In the genomic region with DNA sequence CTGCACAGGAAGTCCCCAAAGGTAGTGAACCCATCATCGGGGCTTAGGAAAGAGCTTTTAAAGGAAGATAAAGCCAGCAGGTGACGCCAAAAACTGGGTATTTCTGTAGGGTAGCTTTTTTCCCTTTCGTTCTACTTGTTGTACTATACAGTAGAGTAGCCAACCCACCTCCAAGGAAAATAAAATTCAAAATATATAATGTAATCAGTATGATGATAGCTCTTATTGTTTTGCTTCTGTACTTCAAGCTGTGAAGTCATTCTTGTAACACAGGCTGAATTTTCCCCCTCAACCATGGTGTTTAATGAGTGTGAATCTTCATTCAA, we compare ENCODE assay signal across 15 cellular contexts.
DNase-seq lines count a peak whose midpoint lies in the region; ATAC-seq, FAIRE-seq and TF ChIP-seq lines count a peak whose summit lies in the region.
"Had no signal": no experiment of that assay in that cellular context is flagged by ENCODE, and none has a peak within 500 bp of the region (broad histone marks: within the 10 kb centered on the region; RNA-seq: fewer than 3 reads in every experiment).

No MANE protein-coding gene starts in this region.

- H3K27me3 ChIP-seq in Loucy (ENCODE audit: insufficient read depth, low read length, poor library complexity, severe bottlenecking) (no peaks in the 10 kb centered on the region), astrocyte (ENCODE audit: insufficient read depth, low read length) (peaks cover 15% of the 10 kb centered on the region), small intestine (ENCODE audit: control insufficient read depth in 2 of 2, insufficient read depth in 2 of 2, low read length in 2 of 2) (no peaks in the 10 kb centered on the region)

- no peaks in the 10 kb centered on the region for H3K9me3 ChIP-seq in Loucy (ENCODE audit: insufficient read depth, low read depth, low read length)
- no peaks in the 10 kb centered on the region for H3K9me3 ChIP-seq in astrocyte (ENCODE audit: insufficient read depth, low read depth, low read length)
- no peaks in the 10 kb centered on the region for H3K9me3 ChIP-seq in small intestine (ENCODE audit: control insufficient read depth, low read depth)

- ATAC-seq in activated CD4-positive, alpha-beta T cell treated with anti-CD3 and anti-CD28 coated beads for 36 hours, result no peak

- no peaks in the 10 kb centered on the region for H3K9me3 Mint-ChIP-seq in activated CD4-positive, alpha-beta T cell treated with anti-CD3 and anti-CD28 coated beads for 36 hours (ENCODE audit: low read depth)
- no peaks in the 10 kb centered on the region for H3K9me3 Mint-ChIP-seq in astrocyte (ENCODE audit: unreplicated experiment)
- H3K9me3 Mint-ChIP-seq: H9, type B pancreatic cell had no signal

- TF ChIP-seq CTCF in Loucy (conservative IDR thresholded peaks at IDR 0.05; ENCODE audit: low read length) (peak; percentile 25; the same call in 1 of the 2 replicates), astrocyte (IDR thresholded peaks at IDR 0.05; ENCODE audit: insufficient read depth, low read depth, low read length) (no peak)

- CTCF ChIA-PET in activated CD4-positive, alpha-beta T cell treated with anti-CD3 and anti-CD28 coated beads for 36 hours (lab: Charles Lee), result interaction anchor here (0.7 to 4.7 kb wide), 9 partner anchors 14 to 560 kb away, joined by 3 to 30 read pairs (median 3); no protein-coding TSS in a partner anchor

- DNase-seq in activated CD4-positive, alpha-beta T cell treated with anti-CD3 and anti-CD28 coated beads for 36 hours, result no peak
- DNase-seq in activated CD4-positive, alpha-beta T cell treated with anti-CD3 and anti-CD28 coated beads, Interleukin-2, amount 50 U/mL, for 4 hours, result no peak
- DNase-seq in astrocyte (ENCODE audit: low read depth) (no peak), small intestine (no peak), foreskin melanocyte (no peak), nucleus accumbens (lab: John Stamatoyannopoulos, UW) (no peak), cortex of kidney (lab: John Stamatoyannopoulos, UW) (no peak)
- DNase-seq: DMS153, H9, NCI-H524 treated with DMSO at 0.1 percent for 48 hours, retina, SHP77 treated with DMSO at 0.1 percent for 48 hours had no signal

- H3K36me3 ChIP-seq in Loucy (ENCODE audit: insufficient read depth, low read length), result no peaks in the 10 kb centered on the region
- no peaks in the 10 kb centered on the region for H3K36me3 ChIP-seq in astrocyte (ENCODE audit: insufficient read depth, low read length)
- no peaks in the 10 kb centered on the region for H3K36me3 ChIP-seq in small intestine (ENCODE audit: control insufficient read depth in 2 of 2, insufficient read depth in 2 of 2, low read length in 2 of 2)

- 76 to 81% (median 76%) methylated on average over 3 of the region's 3 CpGs for WGBS in small intestine, 3 donors

- H3K9ac ChIP-seq in Loucy (ENCODE audit: low read depth, low read length, poor library complexity, severe bottlenecking), result peak overlapping the region; percentile 88
- H3K9ac ChIP-seq in astrocyte (ENCODE audit: low read length), result no peak overlapping the region

- H3K4me1 ChIP-seq in Loucy (ENCODE audit: insufficient read depth, low read length, poor library complexity, severe bottlenecking) (peaks cover 92% of the 10 kb centered on the region), astrocyte (ENCODE audit: insufficient read depth, low read length) (peaks cover 15% of the 10 kb centered on the region), small intestine (ENCODE audit: control insufficient read depth in 2 of 2, insufficient read depth in 1 of 2, low read depth in 1 of 2, low read length in 1 of 2) (peaks cover 0 to 2% of the 10 kb centered on the region in 2 donors)

- H2AFZ ChIP-seq in Loucy (ENCODE audit: low read length), result no peak overlapping the region
- H2AFZ ChIP-seq in astrocyte (ENCODE audit: low read depth, low read length), result no peak overlapping the region

- intact Hi-C loops in activated CD4-positive, alpha-beta T cell treated with anti-CD3 and anti-CD28 coated beads for 36 hours (cut with DNase I, micrococcal nuclease), result loop anchor here (5.0 to 10.0 kb wide), 4 partner anchors 179 to 619 kb away; a partner anchor contains a TSS

- no peaks in the 10 kb centered on the region for H3K27me3 Mint-ChIP-seq in activated CD4-positive, alpha-beta T cell treated with anti-CD3 and anti-CD28 coated beads for 36 hours
- peaks cover 12% of the 10 kb centered on the region for H3K27me3 Mint-ChIP-seq in astrocyte (ENCODE audit: low read depth, unreplicated experiment)

- peaks cover 7% of the 10 kb centered on the region for H4K20me1 ChIP-seq in Loucy (ENCODE audit: insufficient read depth, low read length, poor library complexity, severe bottlenecking)
- H4K20me1 ChIP-seq in astrocyte (ENCODE audit: insufficient read depth, low read length), result peaks cover 7% of the 10 kb centered on the region

- FAIRE-seq in astrocyte (lab: Jason Lieb, UNC) (no peak), small intestine (lab: Jason Lieb, UNC) (no peak)
- FAIRE-seq: A204.1 had no signal

- peaks cover 5% of the 10 kb centered on the region for H3K36me3 Mint-ChIP-seq in activated CD4-positive, alpha-beta T cell treated with anti-CD3 and anti-CD28 coated beads for 36 hours (ENCODE audit: low read depth)
- peaks cover 7% of the 10 kb centered on the region for H3K36me3 Mint-ChIP-seq in astrocyte (ENCODE audit: low read depth, unreplicated experiment)
- H3K36me3 Mint-ChIP-seq: type B pancreatic cell had no signal

- H3K4me2 ChIP-seq in Loucy (ENCODE audit: low read depth, low read length, poor library complexity, severe bottlenecking), result peak overlapping the region; percentile 95
- no peak overlapping the region for H3K4me2 ChIP-seq in astrocyte (ENCODE audit: low read length)

- H3K79me2 ChIP-seq in Loucy (ENCODE audit: insufficient read depth, low read length) (peaks cover 76% of the 10 kb centered on the region), astrocyte (ENCODE audit: insufficient read depth, low read length) (no peaks in the 10 kb centered on the region)

- H3K9me2 ChIP-seq in Loucy (replicated peaks; ENCODE audit: low read depth, low read length), result no peaks in the 10 kb centered on the region

- peaks cover 78% of the 10 kb centered on the region for H3K4me1 Mint-ChIP-seq in activated CD4-positive, alpha-beta T cell treated with anti-CD3 and anti-CD28 coated beads for 36 hours
- peaks cover 43% of the 10 kb centered on the region for H3K4me1 Mint-ChIP-seq in astrocyte (ENCODE audit: low read depth, unreplicated experiment)

- peak overlapping the region; percentile 72 for H3K4me3 Mint-ChIP-seq in activated CD4-positive, alpha-beta T cell treated with anti-CD3 and anti-CD28 coated beads for 36 hours
- H3K4me3 Mint-ChIP-seq in astrocyte (ENCODE audit: unreplicated experiment), result no peak overlapping the region
- H3K4me3 Mint-ChIP-seq: H9, type B pancreatic cell had no signal

- no peak overlapping the region for H3K27ac ChIP-seq in astrocyte (ENCODE audit: low read depth, low read length)
- H3K27ac ChIP-seq in small intestine (ENCODE audit: low read depth in 1 of 2, low read length in 1 of 2), result peak overlapping the region; percentile 63 to 81

- POLR2A ChIA-PET in activated CD4-positive, alpha-beta T cell treated with anti-CD3 and anti-CD28 coated beads for 36 hours (lab: Charles Lee), result interaction anchor here (0.6 to 1.9 kb wide), 4 partner anchors 19 to 47 kb away, joined by 3 to 5 read pairs (median 4); no protein-coding TSS in a partner anchor

- 0 out of 2 replicates have a peak, but pooled peaks cover 11% of the 10 kb centered on the region for H3F3A ChIP-seq in Loucy (ENCODE audit: low read depth)

- H3K4me3 ChIP-seq in Loucy (ENCODE audit: low read length, poor library complexity, severe bottlenecking), result peak overlapping the region; percentile 82
- no peak overlapping the region for H3K4me3 ChIP-seq in astrocyte (ENCODE audit: insufficient read depth, low read depth, low read length)
- H3K4me3 ChIP-seq in small intestine (ENCODE audit: low read depth in 1 of 2, low read length in 2 of 2), result peak overlapping the region in 1 of 2 donors; percentile 22

- peak overlapping the region; percentile 91 for H3K27ac Mint-ChIP-seq in activated CD4-positive, alpha-beta T cell treated with anti-CD3 and anti-CD28 coated beads for 36 hours
- peak overlapping the region; percentile 83 for H3K27ac Mint-ChIP-seq in astrocyte (ENCODE audit: unreplicated experiment)
- H3K27ac Mint-ChIP-seq: type B pancreatic cell had no signal
